1 cellular context compared by ENCODE assay signal in genomic region chr12:105319691-105320209, GRCh38.
TF ChIP-seq lines count a peak whose summit lies in the region.

No MANE protein-coding gene starts in this region.

TF ChIP-seq in K562, 482 proteins besides CTCF, POLR2A, EP300 and RAD21:
- no peak for TF ChIP-seq ZC3H8 (IDR thresholded peaks at IDR 0.05)
- TF ChIP-seq ID3 (CRISPR knock-in tag; IDR thresholded peaks at IDR 0.05) = no peak
- TF ChIP-seq ID3 (tag; IDR thresholded peaks at IDR 0.05) = no peak
- no peak for TF ChIP-seq PHF20 (IDR thresholded peaks at IDR 0.05; ENCODE audit: partially characterized antibody)
- no peak for TF ChIP-seq ZNF274 (IDR thresholded peaks at IDR 0.05; ENCODE audit: borderline replicate concordance, low read depth, low read length)
- TF ChIP-seq RFX7 (CRISPR knock-in tag; IDR thresholded peaks at IDR 0.05) = no peak
- no peak for TF ChIP-seq FOXJ2 (tag; IDR thresholded peaks at IDR 0.05)
- no peak for TF ChIP-seq ZNF445 (CRISPR knock-in tag; IDR thresholded peaks at IDR 0.05; ENCODE audit: low read depth)
- no peak for TF ChIP-seq CTBP1 (IDR thresholded peaks at IDR 0.05; ENCODE audit: borderline replicate concordance)
- no peak for TF ChIP-seq POLR2B (IDR thresholded peaks at IDR 0.05; ENCODE audit: low read depth, partially characterized antibody)
- no peak for TF ChIP-seq DPF2 (IDR thresholded peaks at IDR 0.05)
- TF ChIP-seq SMARCC2 (IDR thresholded peaks at IDR 0.05; ENCODE audit: low read depth) = no peak
- TF ChIP-seq NELFE (IDR thresholded peaks at IDR 0.05; ENCODE audit: insufficient read depth, insufficient read length) = no peak
- TF ChIP-seq MTF1 (CRISPR knock-in tag; IDR thresholded peaks at IDR 0.05; ENCODE audit: borderline replicate concordance) = no peak
- TF ChIP-seq PATZ1 (CRISPR knock-in tag; IDR thresholded peaks at IDR 0.05; ENCODE audit: borderline replicate concordance) = no peak
- TF ChIP-seq NEUROD1 (IDR thresholded peaks at IDR 0.05; ENCODE audit: borderline replicate concordance, low read depth, low read length, partially characterized antibody) = no peak
